Comparison of ENCODE assay signal across 19 cellular contexts in the genomic region with DNA sequence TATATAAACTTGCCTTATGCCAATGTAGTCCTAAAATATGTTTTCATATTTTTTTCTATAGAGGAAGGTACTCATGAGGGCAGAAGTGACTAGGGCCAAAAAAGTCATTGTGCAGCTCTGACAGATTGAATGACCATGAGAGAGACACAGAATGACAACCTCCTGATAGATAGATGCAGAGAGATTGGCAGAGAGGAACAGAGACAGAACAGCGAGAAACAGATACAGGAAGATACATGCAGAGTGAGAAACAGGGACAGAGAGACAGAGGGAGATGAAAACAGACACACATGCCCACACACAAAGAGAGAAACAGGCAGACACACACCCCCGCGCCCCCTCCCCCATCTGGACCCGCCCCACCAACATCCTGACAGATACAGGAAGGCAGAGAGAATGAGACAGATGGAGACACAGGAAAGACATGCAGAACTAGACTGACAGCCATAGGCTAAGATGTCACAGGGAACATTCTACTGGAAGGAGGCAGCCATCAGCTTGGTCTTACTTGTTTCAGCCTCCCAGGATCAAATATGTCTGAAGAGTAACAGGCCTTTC.
DNase-seq lines count a peak whose midpoint lies in the region; ATAC-seq and TF ChIP-seq lines count a peak whose summit lies in the region.
"Had no signal": no experiment of that assay in that cellular context is flagged by ENCODE, and none has a peak within 500 bp of the region (broad histone marks: within the 10 kb centered on the region; RNA-seq: fewer than 3 reads in every experiment).

No MANE protein-coding gene starts in this region.

- no peaks in the 10 kb centered on the region for H3K27me3 Mint-ChIP-seq in activated CD8-positive, alpha-beta T cell treated with anti-CD3 and anti-CD28 coated beads for 36 hours
- no peaks in the 10 kb centered on the region for H3K27me3 Mint-ChIP-seq in naive thymus-derived CD4-positive, alpha-beta T cell
- H3K27me3 Mint-ChIP-seq: naive B cell had no signal

- no peak for TF ChIP-seq CTCF in activated CD8-positive, alpha-beta T cell treated with anti-CD3 and anti-CD28 coated beads for 36 hours (IDR thresholded peaks at IDR 0.05)

- H3K36me3 Mint-ChIP-seq in activated CD8-positive, alpha-beta T cell treated with anti-CD3 and anti-CD28 coated beads for 36 hours (ENCODE audit: low read depth) = no peaks in the 10 kb centered on the region
- no peaks in the 10 kb centered on the region for H3K36me3 Mint-ChIP-seq in naive thymus-derived CD4-positive, alpha-beta T cell
- H3K36me3 Mint-ChIP-seq: naive B cell had no signal

- CTCF ChIA-PET in activated CD8-positive, alpha-beta T cell treated with anti-CD3 and anti-CD28 coated beads for 36 hours (lab: Charles Lee) = interaction anchor here (1.8 kb wide), 1 partner anchor 132 kb away, joined by 7 read pairs; no protein-coding TSS in a partner anchor
- CTCF ChIA-PET in naive thymus-derived CD4-positive, alpha-beta T cell (lab: Charles Lee) = no interaction called here

- no peak overlapping the region for H3K4me3 Mint-ChIP-seq in activated CD8-positive, alpha-beta T cell treated with anti-CD3 and anti-CD28 coated beads for 36 hours
- H3K4me3 Mint-ChIP-seq in naive thymus-derived CD4-positive, alpha-beta T cell = peak overlapping the region in 9 of 10 donors; percentile 15 to 75 (median 59)

- peaks cover 42% of the 10 kb centered on the region for H3K4me1 Mint-ChIP-seq in activated CD8-positive, alpha-beta T cell treated with anti-CD3 and anti-CD28 coated beads for 36 hours (ENCODE audit: low read depth)
- H3K4me1 Mint-ChIP-seq in naive thymus-derived CD4-positive, alpha-beta T cell = peaks cover 16 to 92% (median 64%) of the 10 kb centered on the region in 7 donors

- H3K4me1 ChIP-seq in naive thymus-derived CD4-positive, alpha-beta T cell (ENCODE audit: control insufficient read depth in 2 of 2, insufficient read depth in 2 of 2, low read length in 2 of 2) = peaks cover 8 to 54% of the 10 kb centered on the region in 2 donors
- H3K4me1 ChIP-seq: pancreas, uterus had no signal

- peak; percentile 24 for ATAC-seq in activated CD8-positive, alpha-beta T cell treated with anti-CD3 and anti-CD28 coated beads for 36 hours
- ATAC-seq in naive thymus-derived CD4-positive, alpha-beta T cell = peak; percentile 54
- ATAC-seq: pancreas, sciatic nerve had no signal

- DNase-seq in NCI-H2171 treated with DMSO at 0.1 percent for 48 hours (lab: John Stamatoyannopoulos, UW) = peak; percentile 59
- no peak for DNase-seq in NCI-H2171 (lab: John Stamatoyannopoulos, UW)
- DNase-seq in stimulated activated CD4-positive, alpha-beta T cell treated with anti-CD3 and anti-CD28 coated beads, Interleukin-2, amount 100 ng/mL, for 4 hours (ENCODE audit: low read depth) = peak; percentile 31
- DNase-seq in stimulated activated CD4-positive, alpha-beta T cell treated with anti-CD3 and anti-CD28 coated beads, Interleukin-15, amount 100 ng/mL, for 24 hours = no peak
- no peak for DNase-seq in activated CD8-positive, alpha-beta T cell treated with anti-CD3 and anti-CD28 coated beads for 36 hours
- DNase-seq in naive thymus-derived CD4-positive, alpha-beta T cell = peak in 5 of 9 donors; percentile 30 to 51 (median 37)
- DNase-seq in NK-92 treated with Interleukin-12 subunit alpha and Interleukin-12 subunit beta, amount 100 ng/mL, for 24 hours (lab: John Stamatoyannopoulos, UW) = no peak
- no peak for DNase-seq in hepatic stellate cell (ENCODE audit: low spot score)
- DNase-seq: 8988T, cortex of kidney, GF-D8, mammary epithelial cell, naive B cell, NCI-H1105, NCI-H2081, pancreas, substantia nigra, uterus had no signal

- no peak overlapping the region for H3K4me3 ChIP-seq in naive thymus-derived CD4-positive, alpha-beta T cell (ENCODE audit: low read length)
- H3K4me3 ChIP-seq: pancreas, uterus had no signal

- no peaks in the 10 kb centered on the region for H3K36me3 ChIP-seq in naive thymus-derived CD4-positive, alpha-beta T cell (ENCODE audit: control insufficient read depth in 2 of 3, insufficient read depth in 3 of 3, low read length in 3 of 3)
- H3K36me3 ChIP-seq: pancreas, uterus had no signal

- no peaks in the 10 kb centered on the region for H3K9me3 Mint-ChIP-seq in activated CD8-positive, alpha-beta T cell treated with anti-CD3 and anti-CD28 coated beads for 36 hours
- H3K9me3 Mint-ChIP-seq in naive thymus-derived CD4-positive, alpha-beta T cell = no peaks in the 10 kb centered on the region
- H3K9me3 Mint-ChIP-seq: naive B cell had no signal

- H3K9me3 ChIP-seq in naive thymus-derived CD4-positive, alpha-beta T cell (ENCODE audit: control insufficient read depth in 2 of 3, low read length in 3 of 3) = no peaks in the 10 kb centered on the region
- H3K9me3 ChIP-seq: pancreas, uterus had no signal

- no peaks in the 10 kb centered on the region for H3K27me3 ChIP-seq in naive thymus-derived CD4-positive, alpha-beta T cell (ENCODE audit: control insufficient read depth in 2 of 2, insufficient read depth in 2 of 2, low read length in 2 of 2)
- H3K27me3 ChIP-seq: pancreas, uterus had no signal

- H3K27ac Mint-ChIP-seq in activated CD8-positive, alpha-beta T cell treated with anti-CD3 and anti-CD28 coated beads for 36 hours = peak overlapping the region; percentile 22
- peak overlapping the region; percentile 33 to 95 (median 70) for H3K27ac Mint-ChIP-seq in naive thymus-derived CD4-positive, alpha-beta T cell

- POLR2A ChIA-PET in activated CD8-positive, alpha-beta T cell treated with anti-CD3 and anti-CD28 coated beads for 36 hours (lab: Charles Lee) = interaction anchor here (0.7 kb wide), 1 partner anchor 1195 kb away, joined by 3 read pairs; no protein-coding TSS in a partner anchor
- POLR2A ChIA-PET in naive thymus-derived CD4-positive, alpha-beta T cell (lab: Charles Lee) = interaction anchor here (0.8 to 1.8 kb wide), 3 partner anchors 14 to 18 kb away, joined by 3 to 6 read pairs (median 4); no protein-coding TSS in a partner anchor

- peak overlapping the region; percentile 6 for H3K27ac ChIP-seq in naive thymus-derived CD4-positive, alpha-beta T cell (ENCODE audit: low read depth, low read length)
- H3K27ac ChIP-seq: pancreas, uterus had no signal

- intact Hi-C loops in activated CD8-positive, alpha-beta T cell treated with anti-CD3 and anti-CD28 coated beads for 36 hours (cut with micrococcal nuclease) = no loop called here
- intact Hi-C loops in naive thymus-derived CD4-positive, alpha-beta T cell (cut with micrococcal nuclease) = loop anchor here (1.0 to 5.0 kb wide), 7 partner anchors 9 to 1397 kb away; partner anchors contain the start of gene ZZZ3 (in 1 of the 2)

Comparison
In these comparisons a context has a peak if more than half of its experiments do, and no peak if none do; other contexts are left out.
1. DNase-seq: peak in NCI-H2171 treated with DMSO at 0.1 percent for 48 hours (single experiment), stimulated activated CD4-positive, alpha-beta T cell treated with anti-CD3 and anti-CD28 coated beads, Interleukin-2, amount 100 ng/mL, for 4 hours (single experiment) and naive thymus-derived CD4-positive, alpha-beta T cell (5 of 9); none in NCI-H2171 (single experiment), stimulated activated CD4-positive, alpha-beta T cell treated with anti-CD3 and anti-CD28 coated beads, Interleukin-15, amount 100 ng/mL, for 24 hours (single experiment), activated CD8-positive, alpha-beta T cell treated with anti-CD3 and anti-CD28 coated beads for 36 hours (single experiment), NK-92 treated with Interleukin-12 subunit alpha and Interleukin-12 subunit beta, amount 100 ng/mL, for 24 hours (single experiment) and hepatic stellate cell (single experiment).